In genomic region chr21:17492415-17493168, GRCh38 we compare ENCODE assay signal across 19 cellular contexts. TPM values are rescaled to one million over a fixed set of nuclear protein-coding genes. Genes with fewer than 3 reads are reported as not detected.
DNase-seq lines count a peak whose midpoint lies in the region; ATAC-seq and TF ChIP-seq lines count a peak whose summit lies in the region.
"Had no signal": no experiment of that assay in that cellular context is flagged by ENCODE, and none has a peak within 500 bp of the region (broad histone marks: within the 10 kb centered on the region; RNA-seq: fewer than 3 reads in every experiment).

No MANE protein-coding gene starts in this region.

- H3K4me2 ChIP-seq in BLaER1: peak overlapping the region; percentile 43

- H3K9ac ChIP-seq in BLaER1 (no peak overlapping the region), endodermal cell (ENCODE audit: extremely low read depth, low read length, poor library complexity, severe bottlenecking) (no peak overlapping the region)

- H3K4me3 Mint-ChIP-seq in endodermal cell: no peak overlapping the region
- no peak overlapping the region for H3K4me3 Mint-ChIP-seq in activated CD4-positive, alpha-beta memory T cell treated with anti-CD3 and anti-CD28 coated beads for 36 hours
- H3K4me3 Mint-ChIP-seq: central memory CD8-positive, alpha-beta T cell; neural crest cell; T-cell had no signal

- ATAC-seq in mucosa of descending colon (peak; percentile 85), GM21619 (IDR thresholded peaks at IDR 0.05; ENCODE audit: unreplicated experiment) (no peak), GM21529 (IDR thresholded peaks at IDR 0.05; ENCODE audit: unreplicated experiment) (no peak)
- ATAC-seq: left ventricle myocardium superior, T-cell had no signal

- H3K4me3 ChIP-seq in BLaER1: no peak overlapping the region
- H3K4me3 ChIP-seq in endodermal cell (ENCODE audit: low read length): no peak overlapping the region
- no peak overlapping the region for H3K4me3 ChIP-seq in mucosa of descending colon
- H3K4me3 ChIP-seq: heart right ventricle, spleen, testis had no signal

- H3K36me3 ChIP-seq in BLaER1 (no peaks in the 10 kb centered on the region), endodermal cell (ENCODE audit: control insufficient read depth, insufficient read depth, low read length) (no peaks in the 10 kb centered on the region), mucosa of descending colon (ENCODE audit: low read depth) (no peaks in the 10 kb centered on the region)
- H3K36me3 ChIP-seq: heart right ventricle, spleen had no signal

- H3K27me3 ChIP-seq in BLaER1 (no peaks in the 10 kb centered on the region), endodermal cell (ENCODE audit: control insufficient read depth, insufficient read depth, low read length, poor library complexity, severe bottlenecking) (no peaks in the 10 kb centered on the region)
- H3K27me3 ChIP-seq: heart right ventricle, spleen, testis had no signal

- peaks cover 16% of the 10 kb centered on the region for H3K4me1 ChIP-seq in BLaER1
- H3K4me1 ChIP-seq in endodermal cell (ENCODE audit: control insufficient read depth, insufficient read depth, low read length): peaks cover 6% of the 10 kb centered on the region
- peaks cover 8% of the 10 kb centered on the region for H3K4me1 ChIP-seq in mucosa of descending colon (ENCODE audit: low read depth)
- H3K4me1 ChIP-seq: spleen, testis had no signal

- no peaks in the 10 kb centered on the region for H3K9me3 ChIP-seq in BLaER1
- no peaks in the 10 kb centered on the region for H3K9me3 ChIP-seq in endodermal cell (ENCODE audit: control insufficient read depth, low read length)
- no peaks in the 10 kb centered on the region for H3K9me3 ChIP-seq in mucosa of descending colon
- H3K9me3 ChIP-seq: heart right ventricle, spleen, testis had no signal

- H4K20me1 ChIP-seq in BLaER1: no peaks in the 10 kb centered on the region

- POLR2A ChIA-PET in activated CD4-positive, alpha-beta memory T cell treated with anti-CD3 and anti-CD28 coated beads for 36 hours (lab: Charles Lee): no interaction called here

- WGBS in endodermal cell (ENCODE audit: insufficient coverage in 1 of 2, insufficient read length in 1 of 2), 2 experiments: 84% methylated on average over 5 of the region's 6 CpGs; no CpG with 5 or more reads in 1 of the 2 experiments

- intact Hi-C loops in mucosa of descending colon (cut with DNase I, micrococcal nuclease): no loop called here
- intact Hi-C loops in activated CD4-positive, alpha-beta memory T cell treated with anti-CD3 and anti-CD28 coated beads for 36 hours (cut with micrococcal nuclease): no loop called here

- H3K36me3 Mint-ChIP-seq in endodermal cell (ENCODE audit: low read depth): no peaks in the 10 kb centered on the region
- no peaks in the 10 kb centered on the region for H3K36me3 Mint-ChIP-seq in activated CD4-positive, alpha-beta memory T cell treated with anti-CD3 and anti-CD28 coated beads for 36 hours
- H3K36me3 Mint-ChIP-seq: activated naive CD4-positive, alpha-beta T cell treated with anti-CD3 and anti-CD28 coated beads, Interleukin-2, amount 50 U/mL, for 72 hours; T-cell had no signal

- H3K27ac ChIP-seq in BLaER1 (no peak overlapping the region), endodermal cell (ENCODE audit: low read depth, low read length) (no peak overlapping the region)
- H3K27ac ChIP-seq: heart right ventricle, spleen, testis had no signal

- peak; percentile 45 for DNase-seq in NCI-H69 (lab: John Stamatoyannopoulos, UW)
- DNase-seq in endodermal cell: peak; percentile 66
- DNase-seq in mucosa of descending colon: no peak
- no peak for DNase-seq in NCI-H1930 (lab: John Stamatoyannopoulos, UW)
- DNase-seq in activated CD4-positive, alpha-beta memory T cell treated with anti-CD3 and anti-CD28 coated beads for 36 hours: no peak
- DNase-seq: activated CD4-positive, alpha-beta T cell treated with anti-CD3 and anti-CD28 coated beads for 1 hour; activated CD8-positive, alpha-beta memory T cell treated with anti-CD3 and anti-CD28 coated beads, Interleukin-2, amount 50 U/mL, for 48 hours; left ventricle myocardium superior; NCI-H1048; spleen; T-cell; testis had no signal

- peaks cover 11% of the 10 kb centered on the region for H3K4me1 Mint-ChIP-seq in endodermal cell
- H3K4me1 Mint-ChIP-seq in activated CD4-positive, alpha-beta memory T cell treated with anti-CD3 and anti-CD28 coated beads for 36 hours (ENCODE audit: low read depth): peaks cover 11% of the 10 kb centered on the region
- H3K4me1 Mint-ChIP-seq: central memory CD8-positive, alpha-beta T cell; neural crest cell; T-cell had no signal

- TF ChIP-seq CTCF in endodermal cell (conservative IDR thresholded peaks at IDR 0.05) (no peak), mucosa of descending colon (IDR thresholded peaks at IDR 0.05) (no peak)

- CTCF ChIA-PET in activated CD4-positive, alpha-beta memory T cell treated with anti-CD3 and anti-CD28 coated beads for 36 hours (lab: Charles Lee): no interaction called here

- H3K27ac Mint-ChIP-seq in endodermal cell: peak overlapping the region; percentile 53
- no peak overlapping the region for H3K27ac Mint-ChIP-seq in activated CD4-positive, alpha-beta memory T cell treated with anti-CD3 and anti-CD28 coated beads for 36 hours
- H3K27ac Mint-ChIP-seq: activated naive CD4-positive, alpha-beta T cell treated with anti-CD3 and anti-CD28 coated beads, Interleukin-2, amount 50 U/mL, for 72 hours; T-cell had no signal

- peaks cover 16% of the 10 kb centered on the region for H3K27me3 Mint-ChIP-seq in endodermal cell (ENCODE audit: insufficient read depth)
- peaks cover 5% of the 10 kb centered on the region for H3K27me3 Mint-ChIP-seq in activated CD4-positive, alpha-beta memory T cell treated with anti-CD3 and anti-CD28 coated beads for 36 hours

- no peaks in the 10 kb centered on the region for H3K9me3 Mint-ChIP-seq in endodermal cell
- no peaks in the 10 kb centered on the region for H3K9me3 Mint-ChIP-seq in activated CD4-positive, alpha-beta memory T cell treated with anti-CD3 and anti-CD28 coated beads for 36 hours
- H3K9me3 Mint-ChIP-seq: activated naive CD4-positive, alpha-beta T cell treated with anti-CD3 and anti-CD28 coated beads, Interleukin-2, amount 50 U/mL, for 72 hours; central memory CD8-positive, alpha-beta T cell; neural crest cell; T-cell had no signal

RNA-seq across cellular contexts. Expression of gene CXADR, which starts 20.3 kb away (rescaled TPM):
- total RNA-seq in endodermal cell: 10 to 100 TPM; 60.5 to 84.3 TPM
- polyA plus RNA-seq in endodermal cell (2013, experiment 1 of 2): 77.2 TPM
- polyA plus RNA-seq in endodermal cell (2013, experiment 2 of 2): 70.4 TPM
- 10 to 100 TPM; 31.5 to 85.9 (median 85.4) TPM for total RNA-seq in mucosa of descending colon
- total RNA-seq in activated CD4-positive, alpha-beta memory T cell treated with anti-CD3 and anti-CD28 coated beads for 36 hours: under 1 TPM; 0.29 to 0.75 TPM

Comparison
In these comparisons a context has a peak if more than half of its experiments do, and no peak if none do; other contexts are left out.
1. DNase-seq: peak in NCI-H69 (single experiment) and endodermal cell (single experiment); none in mucosa of descending colon (0 of 3), NCI-H1930 (0 of 2) and activated CD4-positive, alpha-beta memory T cell treated with anti-CD3 and anti-CD28 coated beads for 36 hours (single experiment).
2. RNA of gene CXADR, which starts 20.3 kb away (total RNA-seq): 31.5 to 85.9 TPM in mucosa of descending colon and 60.5 to 84.3 TPM in endodermal cell; 0.29 to 0.75 TPM in activated CD4-positive, alpha-beta memory T cell treated with anti-CD3 and anti-CD28 coated beads for 36 hours; every median in the first group is over 10 times any median in the second.